Comparison of ENCODE assay signal across 8 cellular contexts in the genomic region with DNA sequence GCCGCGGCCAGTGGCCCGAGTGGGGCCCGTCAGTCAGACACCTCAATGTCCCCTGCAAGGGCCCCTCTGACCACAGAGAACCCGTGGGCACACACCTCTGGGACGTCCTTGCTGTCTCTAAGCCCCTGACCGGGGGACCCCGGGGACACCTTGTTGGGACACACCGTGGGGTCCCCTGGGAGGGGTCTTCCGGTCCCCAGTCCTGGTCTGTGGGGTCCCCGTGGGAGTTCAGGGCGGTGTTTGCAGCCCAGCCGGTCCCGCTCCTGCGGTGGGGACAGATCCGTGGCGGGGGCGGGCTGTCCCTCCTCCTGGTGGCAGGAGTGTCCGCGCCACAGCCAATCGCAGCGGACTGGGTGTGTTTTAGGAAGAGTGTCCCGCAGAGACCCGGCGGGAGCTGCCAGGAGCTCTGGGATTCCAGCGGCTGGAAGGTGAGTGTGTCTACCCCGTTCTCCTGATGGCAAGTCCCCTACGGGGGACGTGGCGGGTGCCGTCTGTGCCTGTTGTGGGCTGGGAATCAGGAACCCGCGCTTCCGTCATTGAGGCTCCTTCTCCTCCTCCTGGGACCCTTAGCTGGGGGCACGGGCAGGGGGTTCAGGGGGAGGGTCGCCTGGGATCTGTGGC. TPM values are rescaled to one million over a fixed set of nuclear protein-coding genes. Genes with fewer than 3 reads are reported as not detected.
A peak's percentile ranks its signal among the peaks of the same experiment; 100 is the strongest.
DNase-seq lines count a peak whose midpoint lies in the region; ATAC-seq and TF ChIP-seq lines count a peak whose summit lies in the region.

No MANE protein-coding gene starts in this region.

- no peaks in the 10 kb centered on the region for H3K4me1 ChIP-seq in KMS-11 (ENCODE audit: low read depth, poor library complexity, severe bottlenecking)

- peak overlapping the region; percentile 57 for H3K4me2 ChIP-seq in KMS-11

- no peak overlapping the region for H3K4me3 ChIP-seq in KMS-11 (IDR thresholded peaks at IDR 0.05; ENCODE audit: insufficient read depth, low read depth, low read length)

- peak overlapping the region; percentile 67 for H2AFZ ChIP-seq in KMS-11 (ENCODE audit: low read depth)

- ATAC-seq in GM21528 (IDR thresholded peaks at IDR 0.05; ENCODE audit: low FRiP score, unreplicated experiment) (peak; percentile 83), Right ventricle myocardium superior (ENCODE audit: poor library complexity) (peak; percentile 99)

- H3K79me2 ChIP-seq in KMS-11 (ENCODE audit: insufficient read depth, low read depth), result no peaks in the 10 kb centered on the region

- no peaks in the 10 kb centered on the region for H3K36me3 ChIP-seq in KMS-11 (ENCODE audit: insufficient read depth)

- DNase-seq in CD1c-positive myeloid dendritic cell (ENCODE audit: extremely low spot score) (peak; percentile 80), Right ventricle myocardium superior (peak; percentile 91), posterior vena cava (ENCODE audit: low spot score) (peak; percentile 89), NCI-H146 treated with DMSO at 0.1 percent for 48 hours (lab: John Stamatoyannopoulos, UW; ENCODE audit: unreplicated experiment) (no peak), COLO668 (lab: John Stamatoyannopoulos, UW; ENCODE audit: unreplicated experiment) (no peak)
- DNase-seq in activated gamma-delta T cell treated with anti-CD3 and anti-CD28 coated beads, Interleukin-2, amount 50 U/mL, for 16 hours (ENCODE audit: low read depth), result peak; percentile 22

- no peak overlapping the region; the same call in 1 of the 2 replicates for H3K9ac ChIP-seq in KMS-11

- no peak overlapping the region for H3K27ac ChIP-seq in KMS-11

- no peak for TF ChIP-seq CTCF in KMS-11 (conservative IDR thresholded peaks at IDR 0.05; ENCODE audit: low read depth, low read length)

- intact Hi-C loops in Right ventricle myocardium superior (cut with DNase I), result no loop called here
- intact Hi-C loops in posterior vena cava (cut with DNase I), result no loop called here

- no peaks in the 10 kb centered on the region for H3K27me3 ChIP-seq in KMS-11 (ENCODE audit: insufficient read depth, low read depth)

- no peaks in the 10 kb centered on the region for H4K20me1 ChIP-seq in KMS-11 (ENCODE audit: insufficient read depth)

RNA-seq across cellular contexts. Expression of a gene that starts 5.1 kb away (rescaled TPM):
- total RNA-seq in Right ventricle myocardium superior (5.1 TPM), posterior vena cava (1 to 10 TPM; 3.1 to 5.6 TPM)

RNA-seq across cellular contexts. Expression of a gene that starts 42.5 kb away (rescaled TPM):
- 50.8 TPM for total RNA-seq in Right ventricle myocardium superior
- total RNA-seq in posterior vena cava, result 10 to 100 TPM; 31.1 to 34.9 TPM

Comparison
In these comparisons a context has a peak if more than half of its experiments do, and no peak if none do; other contexts are left out.
1. DNase-seq: peak in CD1c-positive myeloid dendritic cell (single experiment), activated gamma-delta T cell treated with anti-CD3 and anti-CD28 coated beads, Interleukin-2, amount 50 U/mL, for 16 hours (single experiment), Right ventricle myocardium superior (single experiment) and posterior vena cava (single experiment); none in NCI-H146 treated with DMSO at 0.1 percent for 48 hours (single experiment) and COLO668 (single experiment).